22 cellular contexts compared by ENCODE assay signal in genomic region chr14:61836184-61836583, GRCh38. TPM values are rescaled to one million over a fixed set of nuclear protein-coding genes. Genes with fewer than 3 reads are reported as not detected.
"Had no signal": no experiment of that assay in that cellular context is flagged by ENCODE, and none has a peak within 500 bp of the region (broad histone marks: within the 10 kb centered on the region; RNA-seq: fewer than 3 reads in every experiment).

No MANE protein-coding gene starts in this region.

- H3K36me3 ChIP-seq: heart left ventricle, left lung, lower lobe of right lung, neural progenitor cell, pancreas, stomach, thoracic aorta had no signal

- DNase-seq: cortex of kidney; dorsolateral prefrontal cortex; effector CD8-positive, alpha-beta T cell; foreskin melanocyte; heart left ventricle; hippocampal formation; islet precursor cell; left lung; lower lobe of right lung; nucleus accumbens; pancreas; right cardiac atrium; small intestine; stimulated activated CD4-positive, alpha-beta T cell treated with anti-CD3 and anti-CD28 coated beads, Interleukin-12 subunit alpha, Interleukin-12 subunit beta, amount 100 ng/mL, for 4 hours; stimulated activated naive CD4-positive, alpha-beta T cell; stomach; substantia nigra; trophoblast cell had no signal

- H3K27ac ChIP-seq: heart left ventricle, left lung, lower lobe of right lung, neural progenitor cell, pancreas, stomach, thoracic aorta had no signal

- H2AFZ ChIP-seq: neural progenitor cell had no signal

- ATAC-seq: heart left ventricle; left lung; lower lobe of right lung; natural killer cell treated with Interleukin-12 subunit alpha and Interleukin-12 subunit beta and Interleukin-15 and Interleukin-18, amount 100 ng/mL, for 72 hours; pancreas; right cardiac atrium had no signal

- H3K9ac ChIP-seq: neural progenitor cell had no signal

- H3K27me3 ChIP-seq: left lung, neural progenitor cell, pancreas, stomach had no signal

- H3K4me1 ChIP-seq: left lung, lower lobe of right lung, neural progenitor cell, pancreas had no signal

- H3K9me3 ChIP-seq: heart left ventricle, left lung, lower lobe of right lung, pancreas, stomach, thoracic aorta had no signal

- H3K4me2 ChIP-seq: neural progenitor cell had no signal

- H3K4me3 ChIP-seq: dorsolateral prefrontal cortex, left lung, lower lobe of right lung, neural progenitor cell, pancreas, stomach, thoracic aorta had no signal

- FAIRE-seq: pancreas, small intestine had no signal

RNA-seq across cellular contexts. Expression of gene SYT16, which starts 23.7 kb away (rescaled TPM):
- total RNA-seq: myocyte, thoracic aorta had no signal
- polyA plus RNA-seq: heart left ventricle had no signal
